Comparison of ENCODE assay signal across 12 cellular contexts in the genomic region with DNA sequence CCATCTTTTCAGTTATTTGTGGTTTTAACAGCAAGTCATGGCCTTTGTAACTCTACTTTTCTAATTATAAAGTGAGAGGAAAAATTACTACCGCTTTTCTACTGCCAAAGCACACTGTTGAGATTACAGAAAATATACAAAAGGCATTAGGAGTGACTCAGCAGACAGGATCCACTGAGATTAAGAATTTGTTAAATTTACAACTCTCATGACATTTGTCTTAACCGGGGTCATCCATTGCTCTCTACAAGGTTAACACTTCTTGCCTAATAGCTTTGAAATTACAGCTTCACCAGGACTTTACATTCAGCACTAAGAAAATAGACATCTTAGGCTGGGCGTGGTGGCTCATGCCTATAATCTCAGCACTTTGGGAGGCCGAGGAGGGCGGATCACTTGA.
A peak's percentile ranks its signal among the peaks of the same experiment; 100 is the strongest.
DNase-seq lines count a peak whose midpoint lies in the region; ATAC-seq and TF ChIP-seq lines count a peak whose summit lies in the region.
"Had no signal": no experiment of that assay in that cellular context is flagged by ENCODE, and none has a peak within 500 bp of the region (broad histone marks: within the 10 kb centered on the region; RNA-seq: fewer than 3 reads in every experiment).

No MANE protein-coding gene starts in this region.

- H3K9me3 Mint-ChIP-seq in neural progenitor cell = no peaks in the 10 kb centered on the region
- no peaks in the 10 kb centered on the region for H3K9me3 Mint-ChIP-seq in effector memory CD8-positive, alpha-beta T cell

- no peak overlapping the region for H3K4me2 ChIP-seq in osteoblast (ENCODE audit: insufficient read depth, low read length)
- H3K4me2 ChIP-seq in neural progenitor cell = no peak overlapping the region
- H3K4me2 ChIP-seq: BLaER1 had no signal

- DNase-seq in ELR (ENCODE audit: low read depth) = peak; percentile 40
- DNase-seq in NOMO-1 treated with DMSO at 0.1 percent for 48 hours (lab: John Stamatoyannopoulos, UW; ENCODE audit: unreplicated experiment) = peak; percentile 96
- peak; percentile 47 for DNase-seq in choroid plexus epithelial cell (ENCODE audit: low read depth)
- DNase-seq in osteoblast (ENCODE audit: insufficient read length, low spot score, missing footprints) = no peak
- DNase-seq in neural progenitor cell (ENCODE audit: low spot score) = no peak
- no peak for DNase-seq in NCI-H1436 (lab: John Stamatoyannopoulos, UW)
- DNase-seq in effector memory CD8-positive, alpha-beta T cell = no peak
- DNase-seq: NCI-H1092 treated with DMSO at 0.1 percent for 48 hours; pancreas; stimulated activated CD4-positive, alpha-beta T cell treated with anti-CD3 and anti-CD28 coated beads, Interleukin-4, amount 100 ng/mL, for 1 hour had no signal

- H3F3A ChIP-seq in neural progenitor cell (ENCODE audit: low read depth) = no peaks in the 10 kb centered on the region

- no peak overlapping the region for H3K4me3 ChIP-seq in choroid plexus epithelial cell (ENCODE audit: low read depth, low read length)
- H3K4me3 ChIP-seq in osteoblast (ENCODE audit: insufficient read depth, low read length) = no peak overlapping the region
- no peak overlapping the region for H3K4me3 ChIP-seq in neural progenitor cell
- H3K4me3 ChIP-seq: BLaER1, pancreas had no signal

- H3K9ac ChIP-seq in neural progenitor cell = no peak overlapping the region
- H3K9ac ChIP-seq: BLaER1 had no signal

- peaks cover 4% of the 10 kb centered on the region for H3K27me3 Mint-ChIP-seq in neural progenitor cell (ENCODE audit: insufficient read depth, low read depth)
- H3K27me3 Mint-ChIP-seq in effector memory CD8-positive, alpha-beta T cell = no peaks in the 10 kb centered on the region

- H3K4me3 Mint-ChIP-seq in neural progenitor cell = no peak overlapping the region
- no peak overlapping the region for H3K4me3 Mint-ChIP-seq in effector memory CD8-positive, alpha-beta T cell

- H3K4me1 ChIP-seq in osteoblast (ENCODE audit: insufficient read depth, low read length) = peaks cover 12% of the 10 kb centered on the region
- no peaks in the 10 kb centered on the region for H3K4me1 ChIP-seq in neural progenitor cell
- H3K4me1 ChIP-seq: pancreas had no signal

- H3K9me3 ChIP-seq in osteoblast (ENCODE audit: low read depth, low read length) (no peaks in the 10 kb centered on the region), neural progenitor cell (ENCODE audit: low read depth) (no peaks in the 10 kb centered on the region)
- H3K9me3 ChIP-seq: pancreas had no signal

- H3K36me3 ChIP-seq in osteoblast (ENCODE audit: insufficient read depth, low read length) = no peaks in the 10 kb centered on the region
- H3K36me3 ChIP-seq in neural progenitor cell = no peaks in the 10 kb centered on the region
- H3K36me3 ChIP-seq: pancreas had no signal

- no peaks in the 10 kb centered on the region for H3K27me3 ChIP-seq in osteoblast (ENCODE audit: insufficient read depth, low read length)
- no peaks in the 10 kb centered on the region for H3K27me3 ChIP-seq in neural progenitor cell
- H3K27me3 ChIP-seq: BLaER1, pancreas had no signal

- TF ChIP-seq CTCF in choroid plexus epithelial cell (conservative IDR thresholded peaks at IDR 0.05; ENCODE audit: low read depth, low read length) = no peak
- TF ChIP-seq CTCF in osteoblast (IDR thresholded peaks at IDR 0.05; ENCODE audit: extremely low read depth, low read depth, low read length) = no peak
- no peak for TF ChIP-seq CTCF in neural progenitor cell (IDR thresholded peaks at IDR 0.05)

- H4K20me1 ChIP-seq in osteoblast (ENCODE audit: insufficient read depth, low read length) (no peaks in the 10 kb centered on the region), neural progenitor cell (ENCODE audit: low read depth) (peaks cover 6% of the 10 kb centered on the region)

- H3K27ac Mint-ChIP-seq in neural progenitor cell = no peak overlapping the region
- no peak overlapping the region for H3K27ac Mint-ChIP-seq in effector memory CD8-positive, alpha-beta T cell

- H3K79me2 ChIP-seq in osteoblast (ENCODE audit: insufficient read depth, low read length) = no peaks in the 10 kb centered on the region
- no peaks in the 10 kb centered on the region for H3K79me2 ChIP-seq in neural progenitor cell (ENCODE audit: low read depth)

- H3K27ac ChIP-seq in osteoblast (ENCODE audit: low read depth, low read length) (peak overlapping the region; percentile 17), neural progenitor cell (no peak overlapping the region)
- H3K27ac ChIP-seq: BLaER1, pancreas had no signal

- no peak for ATAC-seq in effector memory CD8-positive, alpha-beta T cell (replicated peaks)
- ATAC-seq: left lobe of liver, pancreas had no signal

- H2AFZ ChIP-seq in osteoblast (ENCODE audit: low read length) (no peak overlapping the region), neural progenitor cell (replicated peaks) (no peak overlapping the region)

- H3K36me3 Mint-ChIP-seq in neural progenitor cell = no peaks in the 10 kb centered on the region
- H3K36me3 Mint-ChIP-seq in effector memory CD8-positive, alpha-beta T cell (ENCODE audit: insufficient read depth) = peaks cover 4% of the 10 kb centered on the region

- peaks cover 10% of the 10 kb centered on the region for H3K4me1 Mint-ChIP-seq in neural progenitor cell
- H3K4me1 Mint-ChIP-seq in effector memory CD8-positive, alpha-beta T cell (ENCODE audit: low read depth in 2 of 2) = no peaks in the 10 kb centered on the region

Comparison
In these comparisons a context has a peak if more than half of its experiments do, and no peak if none do; other contexts are left out.
1. DNase-seq: peak in ELR (single experiment), NOMO-1 treated with DMSO at 0.1 percent for 48 hours (single experiment) and choroid plexus epithelial cell (single experiment); none in osteoblast (single experiment), neural progenitor cell (single experiment), NCI-H1436 (single experiment) and effector memory CD8-positive, alpha-beta T cell (0 of 3).